2 cellular contexts compared by ENCODE assay signal in genomic region chr2:19544020-19544383, GRCh38.
TF ChIP-seq lines count a peak whose summit lies in the region.

No MANE protein-coding gene starts in this region.

TF ChIP-seq in IMR-90, 13 proteins besides CTCF, POLR2A, EP300 and RAD21:
- TF ChIP-seq CEBPB (IDR thresholded peaks at IDR 0.05; ENCODE audit: low read depth, low read length): no peak
- peak; percentile 70 for TF ChIP-seq NFE2L2 (IDR thresholded peaks at IDR 0.05; ENCODE audit: low read depth, low read length)

TF ChIP-seq in GM12878, 131 proteins besides CTCF, POLR2A, EP300 and RAD21:
- no peak for TF ChIP-seq TAF1 (IDR thresholded peaks at IDR 0.05; ENCODE audit: borderline replicate concordance, low read depth, low read length)
